In the genomic region with DNA sequence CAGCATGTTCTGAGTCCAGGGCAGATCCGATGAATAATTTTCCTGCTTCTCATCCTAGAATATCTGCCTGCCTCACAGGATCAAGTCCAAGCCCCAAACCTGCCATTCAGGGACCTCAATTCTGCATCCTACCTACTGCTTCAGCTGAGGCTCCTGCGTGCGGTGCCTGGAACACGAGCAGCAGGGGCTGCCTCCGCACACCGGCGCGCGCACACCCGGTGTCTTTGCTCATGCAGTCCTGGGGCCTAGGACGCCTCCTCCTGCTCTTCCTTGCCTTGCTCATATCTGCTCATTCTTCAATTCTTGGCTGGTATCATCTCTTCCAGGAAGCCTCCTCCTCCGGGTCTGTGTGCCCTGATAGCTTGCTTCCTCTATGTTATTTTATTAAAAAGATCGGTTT, we compare ENCODE assay signal across 25 cellular contexts.
"Had no signal": no experiment of that assay in that cellular context is flagged by ENCODE, and none has a peak within 500 bp of the region (broad histone marks: within the 10 kb centered on the region; RNA-seq: fewer than 3 reads in every experiment).

No MANE protein-coding gene starts in this region.

- ATAC-seq: activated CD4-positive, CD25-positive, alpha-beta regulatory T cell treated with anti-CD3 and anti-CD28 coated beads, Interleukin-2, amount 50 U/mL, for 24 hours; activated CD8-positive, alpha-beta T cell treated with anti-CD3 and anti-CD28 coated beads for 36 hours; activated T-cell treated with anti-CD3 and anti-CD28 coated beads, Interleukin-2, amount 50 U/mL, for 4 hours; activated T-helper 17 cell treated with anti-CD3 and anti-CD28 coated beads, Interleukin-2, amount 50 U/mL, for 72 hours; esophagus mucosa; T-cell had no signal

- DNase-seq: activated B cell treated with CpG ODN at 0.5 μM for 24 hours; activated CD4-positive, alpha-beta T cell treated with anti-CD3 and anti-CD28 coated beads for 48 hours; activated CD4-positive, alpha-beta T cell treated with anti-CD3 and anti-CD28 coated beads, Interleukin-2, amount 50 U/mL, for 1 hour; activated CD4-positive, alpha-beta T cell treated with anti-CD3 and anti-CD28 coated beads, Interleukin-2, amount 50 U/mL, for 48 hours; activated CD8-positive, alpha-beta memory T cell treated with anti-CD3 and anti-CD28 coated beads for 24 hours; activated CD8-positive, alpha-beta T cell treated with anti-CD3 and anti-CD28 coated beads for 36 hours; activated effector memory CD4-positive, alpha-beta T cell treated with Interleukin-2 at 50 U/mL for 16 hours; activated gamma-delta T cell treated with Interleukin-2 at 50 U/mL for 16 hours; activated naive CD4-positive, alpha-beta T cell treated with anti-CD3 and anti-CD28 coated beads, Interleukin-2, amount 50 U/mL, for 16 hours; activated T-cell treated with anti-CD3 and anti-CD28 coated beads, Interleukin-2, amount 50 U/mL, for 4 hours; amniotic stem cell; brain microvascular endothelial cell; effector memory CD4-positive, alpha-beta T cell; endodermal cell; foreskin fibroblast; hippocampal formation; T-cell; T-helper 9 cell; WERI-Rb-1 had no signal

- H3K36me3 Mint-ChIP-seq: T-cell had no signal

- H3K27me3 Mint-ChIP-seq: activated B cell treated with CpG ODN at 0.5 μM for 24 hours; activated CD8-positive, alpha-beta T cell treated with anti-CD3 and anti-CD28 coated beads for 36 hours; activated naive CD8-positive, alpha-beta T cell; activated T-helper 17 cell treated with anti-CD3 and anti-CD28 coated beads, Interleukin-2, amount 50 U/mL, for 72 hours; T-cell had no signal

- H3K27ac Mint-ChIP-seq: activated B cell treated with CpG ODN at 0.5 μM for 24 hours; activated CD8-positive, alpha-beta T cell treated with anti-CD3 and anti-CD28 coated beads for 36 hours; activated naive CD8-positive, alpha-beta T cell; activated T-helper 17 cell treated with anti-CD3 and anti-CD28 coated beads, Interleukin-2, amount 50 U/mL, for 72 hours; endodermal cell; T-cell; T-helper 1 cell treated with Interleukin-12 subunit alpha and Interleukin-12 subunit beta and Interleukin-4 antibody, amounts not matched to agents 30 μg/mL and 1 μg/mL, for 36 hours had no signal

- H3K4me1 Mint-ChIP-seq: T-cell had no signal

- H3K4me3 Mint-ChIP-seq: activated B cell treated with CpG ODN at 0.5 μM for 24 hours; activated CD8-positive, alpha-beta T cell treated with anti-CD3 and anti-CD28 coated beads for 36 hours; activated naive CD8-positive, alpha-beta T cell; activated T-cell treated with anti-CD3 and anti-CD28 coated beads, Interleukin-2, amount 50 U/mL, for 4 hours; activated T-helper 17 cell treated with anti-CD3 and anti-CD28 coated beads, Interleukin-2, amount 50 U/mL, for 72 hours; central memory CD8-positive, alpha-beta T cell; endodermal cell; T-cell; T-helper 1 cell treated with Interleukin-12 subunit alpha and Interleukin-12 subunit beta and Interleukin-4 antibody, amounts not matched to agents 30 μg/mL and 1 μg/mL, for 36 hours had no signal

- H3K9me3 Mint-ChIP-seq: activated B cell treated with CpG ODN at 0.5 μM for 24 hours; activated CD8-positive, alpha-beta T cell treated with anti-CD3 and anti-CD28 coated beads for 36 hours; activated T-cell treated with anti-CD3 and anti-CD28 coated beads, Interleukin-2, amount 50 U/mL, for 4 hours; activated T-helper 17 cell treated with anti-CD3 and anti-CD28 coated beads, Interleukin-2, amount 50 U/mL, for 72 hours; central memory CD8-positive, alpha-beta T cell; endodermal cell; T-cell had no signal
